In genomic region chr11:99739464-99740089, GRCh38 we compare ENCODE assay signal across 8 cellular contexts.
A peak's percentile ranks its signal among the peaks of the same experiment; 100 is the strongest.
DNase-seq lines count a peak whose midpoint lies in the region; ATAC-seq and TF ChIP-seq lines count a peak whose summit lies in the region.

No MANE protein-coding gene starts in this region.

- TF ChIP-seq CTCF in heart right ventricle (IDR thresholded peaks at IDR 0.05) (peak in 7 of 9 donors; percentile 49 to 65 (median 53)), body of pancreas (IDR thresholded peaks at IDR 0.05) (peak in 6 of 7 experiments; percentile 34 to 52 (median 51)), Peyer's patch (IDR thresholded peaks at IDR 0.05) (peak in 3 of 6 experiments; percentile 5 to 43 (median 14))

- no peak overlapping the region for H2AK5ac ChIP-seq in mesendoderm (ENCODE audit: low read length)

- no peak overlapping the region for H3K56ac ChIP-seq in mesendoderm (ENCODE audit: low read length)

- H3K36me3 ChIP-seq in heart right ventricle (no peaks in the 10 kb centered on the region), body of pancreas (replicated peaks in 1 of 2; ENCODE audit: insufficient read depth in 1 of 2, low read depth in 2 of 2) (no peaks in the 10 kb centered on the region), mesendoderm (ENCODE audit: control insufficient read depth, insufficient read depth, low read length) (no peaks in the 10 kb centered on the region), Peyer's patch (no peaks in the 10 kb centered on the region)

- H3K4me3 ChIP-seq in heart right ventricle (no peak overlapping the region), body of pancreas (no peak overlapping the region), mesendoderm (ENCODE audit: low read length) (no peak overlapping the region), Peyer's patch (no peak overlapping the region)

- no peak overlapping the region for H3K4me2 ChIP-seq in mesendoderm (ENCODE audit: low read length)

- H2BK120ac ChIP-seq in mesendoderm (ENCODE audit: low read depth, low read length), result no peak overlapping the region

- DNase-seq in heart right ventricle, result no peak
- no peak for DNase-seq in Right ventricle myocardium superior
- DNase-seq in NCI-H226, result peak; percentile 11
- DNase-seq in body of pancreas, result peak in 1 of 4 donors; percentile 5
- DNase-seq in mesendoderm, result peak; percentile 57
- no peak for DNase-seq in Peyer's patch
- DNase-seq in cerebellar nuclear complex (lab: John Stamatoyannopoulos, UW), result no peak

- H3K9ac ChIP-seq in mesendoderm (ENCODE audit: low read length), result no peak overlapping the region

- H3K9me3 ChIP-seq in heart right ventricle (no peaks in the 10 kb centered on the region), body of pancreas (no peaks in the 10 kb centered on the region), Peyer's patch (no peaks in the 10 kb centered on the region)

- no peak overlapping the region for H3K18ac ChIP-seq in mesendoderm (ENCODE audit: low read length)

- WGBS in heart right ventricle, 2 donors, result 26 to 31% methylated on average over 4 of the region's 4 CpGs
- 11 to 12% methylated on average over 4 of the region's 4 CpGs for WGBS in body of pancreas, 2 donors
- 100% methylated on average over 1 of the region's 4 CpGs for WGBS in mesendoderm (ENCODE audit: extremely low coverage, insufficient coverage, low lambda C conversion rate)

- no peak overlapping the region for H4K8ac ChIP-seq in mesendoderm (ENCODE audit: low read depth, low read length)

- H3K79me2 ChIP-seq in mesendoderm (ENCODE audit: control insufficient read depth, insufficient read depth, low read length), result no peaks in the 10 kb centered on the region

- H3K79me1 ChIP-seq in mesendoderm (ENCODE audit: low read length), result no peaks in the 10 kb centered on the region

- H3K27me3 ChIP-seq in heart right ventricle (no peaks in the 10 kb centered on the region), body of pancreas (no peaks in the 10 kb centered on the region), mesendoderm (ENCODE audit: insufficient read depth, low read length, poor library complexity) (no peaks in the 10 kb centered on the region), Peyer's patch (no peaks in the 10 kb centered on the region)

- H2BK5ac ChIP-seq in mesendoderm (ENCODE audit: low read length), result no peak overlapping the region

- H3K23ac ChIP-seq in mesendoderm (ENCODE audit: low read length), result no peak overlapping the region

- H3K4me1 ChIP-seq in heart right ventricle (no peaks in the 10 kb centered on the region), body of pancreas (no peaks in the 10 kb centered on the region), mesendoderm (ENCODE audit: control insufficient read depth, low read depth, low read length) (no peaks in the 10 kb centered on the region), Peyer's patch (no peaks in the 10 kb centered on the region)

- H4K5ac ChIP-seq in mesendoderm (ENCODE audit: low read length), result no peak overlapping the region

- no peak overlapping the region for H3K4ac ChIP-seq in mesendoderm (ENCODE audit: low read depth, low read length)

- no peak overlapping the region for H2BK15ac ChIP-seq in mesendoderm (replicated peaks; ENCODE audit: low read depth)

- H3K27ac ChIP-seq in heart right ventricle (no peak overlapping the region), body of pancreas (no peak overlapping the region), mesendoderm (ENCODE audit: low read depth, low read length) (no peak overlapping the region), Peyer's patch (no peak overlapping the region)

- ATAC-seq in heart right ventricle (no peak), Right ventricle myocardium superior (ENCODE audit: poor library complexity) (no peak), body of pancreas (no peak), GM19023 (IDR thresholded peaks at IDR 0.05; ENCODE audit: unreplicated experiment) (no peak)

- TF ChIP-seq POLR2A in body of pancreas (IDR thresholded peaks at IDR 0.05) (no peak), Peyer's patch (IDR thresholded peaks at IDR 0.05) (no peak)

- intact Hi-C loops in heart right ventricle (cut with DNase I), result no loop called here
- intact Hi-C loops in Right ventricle myocardium superior (cut with DNase I), result no loop called here
- intact Hi-C loops in body of pancreas (cut with DNase I), result no loop called here

Comparison
In these comparisons a context has a peak if more than half of its experiments do, and no peak if none do; other contexts are left out.
1. DNase-seq: peak in NCI-H226 (single experiment) and mesendoderm (single experiment); none in heart right ventricle (0 of 2), Right ventricle myocardium superior (single experiment), Peyer's patch (0 of 3) and cerebellar nuclear complex (0 of 2).